In the genomic region with DNA sequence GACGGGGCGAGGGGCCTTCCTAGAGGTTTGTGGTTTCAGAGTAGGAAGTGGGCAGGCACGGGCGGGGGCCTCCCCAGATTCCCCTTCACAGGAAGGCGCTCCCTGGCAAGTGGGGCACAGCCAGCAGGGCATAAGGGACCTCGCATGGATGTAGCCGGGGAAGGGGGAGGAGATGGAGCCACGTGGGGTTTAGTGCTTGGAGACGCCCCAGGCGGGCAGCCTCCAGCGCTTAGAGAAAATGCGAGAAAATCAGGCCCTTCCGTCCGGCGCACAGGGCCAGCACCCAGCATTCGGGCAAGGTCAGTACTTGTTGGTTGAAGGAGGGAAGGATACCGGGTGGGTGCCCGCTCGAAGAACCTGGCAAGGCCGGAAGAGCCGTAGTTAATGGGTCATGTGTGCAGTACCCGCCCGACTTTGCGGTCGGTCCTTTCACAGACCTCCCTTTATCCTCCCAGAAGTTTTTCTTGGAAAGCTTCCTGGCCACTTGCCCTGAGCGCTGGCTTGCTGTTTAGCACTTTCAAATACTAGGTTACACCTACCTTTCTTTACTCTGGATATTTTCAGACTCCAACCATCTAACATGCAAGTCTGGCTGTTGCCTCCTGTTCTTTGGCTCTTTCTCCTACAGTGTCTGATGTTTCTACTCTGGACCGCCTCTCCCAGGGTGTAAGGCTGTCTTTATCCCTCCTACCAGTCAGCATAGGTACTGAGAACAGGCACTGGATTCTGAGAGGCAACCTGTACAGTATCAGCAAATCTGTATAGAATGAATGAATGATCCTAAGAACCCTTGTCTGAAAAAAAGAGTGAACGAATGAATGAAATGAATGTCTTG, we compare ENCODE assay signal across 9 cellular contexts.
DNase-seq lines count a peak whose midpoint lies in the region; ATAC-seq and TF ChIP-seq lines count a peak whose summit lies in the region.
"Had no signal": no experiment of that assay in that cellular context is flagged by ENCODE, and none has a peak within 500 bp of the region (broad histone marks: within the 10 kb centered on the region; RNA-seq: fewer than 3 reads in every experiment).

No MANE protein-coding gene starts in this region.

- no peak overlapping the region for H3K9ac ChIP-seq in iPS-15b (ENCODE audit: low read depth, low read length)

- intact Hi-C loops in activated CD8-positive, alpha-beta T cell treated with anti-CD3 and anti-CD28 coated beads for 36 hours (cut with micrococcal nuclease): no loop called here

- POLR2A ChIA-PET in activated CD8-positive, alpha-beta T cell treated with anti-CD3 and anti-CD28 coated beads for 36 hours (lab: Charles Lee): no interaction called here

- peaks cover 55% of the 10 kb centered on the region for H3K27me3 Mint-ChIP-seq in activated CD8-positive, alpha-beta T cell treated with anti-CD3 and anti-CD28 coated beads for 36 hours
- peaks cover 69 to 71% of the 10 kb centered on the region in 2 donors for H3K27me3 Mint-ChIP-seq in stimulated activated naive B cell treated with anti-CD40 and anti-IgM and Interleukin-4, amounts not matched to agents 10 μg/mL and 1 μg/mL and 100 μg/mL, for 72 hours

- H3K4me1 ChIP-seq in iPS-15b (ENCODE audit: control insufficient read depth, insufficient read depth, low read length): peaks cover 6% of the 10 kb centered on the region

- no peaks in the 10 kb centered on the region for H3K36me3 Mint-ChIP-seq in activated CD8-positive, alpha-beta T cell treated with anti-CD3 and anti-CD28 coated beads for 36 hours (ENCODE audit: low read depth)
- no peaks in the 10 kb centered on the region for H3K36me3 Mint-ChIP-seq in stimulated activated naive B cell treated with anti-CD40 and anti-IgM and Interleukin-4, amounts not matched to agents 10 μg/mL and 1 μg/mL and 100 μg/mL, for 72 hours
- H3K36me3 Mint-ChIP-seq in stimulated activated effector memory CD8-positive, alpha-beta T cell treated with anti-CD3 and anti-CD28 coated beads, Interleukin-12 subunit alpha, Interleukin-12 subunit beta, amount 100 ng/mL, for 72 hours: no peaks in the 10 kb centered on the region
- H3K36me3 Mint-ChIP-seq: memory B cell had no signal

- TF ChIP-seq CTCF in activated CD8-positive, alpha-beta T cell treated with anti-CD3 and anti-CD28 coated beads for 36 hours (IDR thresholded peaks at IDR 0.05): no peak

- H3K4me3 Mint-ChIP-seq in activated CD8-positive, alpha-beta T cell treated with anti-CD3 and anti-CD28 coated beads for 36 hours: no peak overlapping the region
- peak overlapping the region in 1 of 2 donors; percentile 35 for H3K4me3 Mint-ChIP-seq in stimulated activated naive B cell treated with anti-CD40 and anti-IgM and Interleukin-4, amounts not matched to agents 10 μg/mL and 1 μg/mL and 100 μg/mL, for 72 hours
- H3K4me3 Mint-ChIP-seq in stimulated activated effector memory CD8-positive, alpha-beta T cell treated with anti-CD3 and anti-CD28 coated beads, Interleukin-12 subunit alpha, Interleukin-12 subunit beta, amount 100 ng/mL, for 72 hours: no peak overlapping the region

- peak; percentile 44 to 75 for DNase-seq in NCI-H2081 (lab: John Stamatoyannopoulos, UW)
- DNase-seq in NCI-H2081 treated with DMSO at 0.1 percent for 48 hours (lab: John Stamatoyannopoulos, UW): no peak
- no peak for DNase-seq in activated CD8-positive, alpha-beta T cell treated with anti-CD3 and anti-CD28 coated beads for 36 hours
- DNase-seq in stimulated activated naive B cell treated with anti-CD40 and anti-IgM and Interleukin-4, amounts not matched to agents 10 μg/mL and 1 μg/mL and 100 μg/mL, for 72 hours: no peak
- DNase-seq in H7: no peak
- DNase-seq in stimulated activated effector memory CD8-positive, alpha-beta T cell treated with anti-CD3 and anti-CD28 coated beads, Interleukin-12 subunit alpha, Interleukin-12 subunit beta, amount 100 ng/mL, for 72 hours (ENCODE audit: low spot score in 2 of 2): no peak

- CTCF ChIA-PET in activated CD8-positive, alpha-beta T cell treated with anti-CD3 and anti-CD28 coated beads for 36 hours (lab: Charles Lee): interaction anchor here (0.9 to 1.4 kb wide), 2 partner anchors 15 kb away, joined by 3 to 11 read pairs; no protein-coding TSS in a partner anchor

- H3K9me3 ChIP-seq in iPS-15b (ENCODE audit: control insufficient read depth, insufficient read depth, low read length): no peaks in the 10 kb centered on the region

- peak; percentile 48 for ATAC-seq in activated CD8-positive, alpha-beta T cell treated with anti-CD3 and anti-CD28 coated beads for 36 hours
- ATAC-seq in stimulated activated naive B cell treated with anti-CD40 and anti-IgM and Interleukin-4, amounts not matched to agents 10 μg/mL and 1 μg/mL and 100 μg/mL, for 72 hours (replicated peaks): peak; percentile 17 to 52
- no peak for ATAC-seq in HG03045 (IDR thresholded peaks at IDR 0.05; ENCODE audit: unreplicated experiment)
- no peak for ATAC-seq in stimulated activated effector memory CD8-positive, alpha-beta T cell treated with anti-CD3 and anti-CD28 coated beads, Interleukin-12 subunit alpha, Interleukin-12 subunit beta, amount 100 ng/mL, for 72 hours

- peaks cover 11% of the 10 kb centered on the region for H3K4me1 Mint-ChIP-seq in activated CD8-positive, alpha-beta T cell treated with anti-CD3 and anti-CD28 coated beads for 36 hours (ENCODE audit: low read depth)
- peaks cover 8 to 16% of the 10 kb centered on the region in 2 donors for H3K4me1 Mint-ChIP-seq in stimulated activated naive B cell treated with anti-CD40 and anti-IgM and Interleukin-4, amounts not matched to agents 10 μg/mL and 1 μg/mL and 100 μg/mL, for 72 hours
- no peaks in the 10 kb centered on the region for H3K4me1 Mint-ChIP-seq in stimulated activated effector memory CD8-positive, alpha-beta T cell treated with anti-CD3 and anti-CD28 coated beads, Interleukin-12 subunit alpha, Interleukin-12 subunit beta, amount 100 ng/mL, for 72 hours

- H3K4me3 ChIP-seq in iPS-15b (ENCODE audit: low read depth, low read length) (peak overlapping the region; percentile 31), H7 (ENCODE audit: insufficient read depth, low read depth, low read length) (no peak overlapping the region)

- peaks cover 47% of the 10 kb centered on the region for H3K27me3 ChIP-seq in iPS-15b (ENCODE audit: control insufficient read depth, insufficient read depth, low read length)
- peaks cover 1% of the 10 kb centered on the region for H3K27me3 ChIP-seq in H7 (ENCODE audit: control insufficient read depth, insufficient read depth, low read length)

- H3K27ac Mint-ChIP-seq in activated CD8-positive, alpha-beta T cell treated with anti-CD3 and anti-CD28 coated beads for 36 hours: no peak overlapping the region
- H3K27ac Mint-ChIP-seq in stimulated activated naive B cell treated with anti-CD40 and anti-IgM and Interleukin-4, amounts not matched to agents 10 μg/mL and 1 μg/mL and 100 μg/mL, for 72 hours: peak overlapping the region; percentile 42
- H3K27ac Mint-ChIP-seq in stimulated activated effector memory CD8-positive, alpha-beta T cell treated with anti-CD3 and anti-CD28 coated beads, Interleukin-12 subunit alpha, Interleukin-12 subunit beta, amount 100 ng/mL, for 72 hours: no peak overlapping the region
- H3K27ac Mint-ChIP-seq: memory B cell had no signal

- H3K36me3 ChIP-seq in iPS-15b (ENCODE audit: control insufficient read depth, insufficient read depth, low read length) (no peaks in the 10 kb centered on the region), H7 (replicated peaks; ENCODE audit: control insufficient read depth, insufficient read depth, low read length) (no peaks in the 10 kb centered on the region)

- no peaks in the 10 kb centered on the region for H3K9me3 Mint-ChIP-seq in activated CD8-positive, alpha-beta T cell treated with anti-CD3 and anti-CD28 coated beads for 36 hours
- H3K9me3 Mint-ChIP-seq in stimulated activated naive B cell treated with anti-CD40 and anti-IgM and Interleukin-4, amounts not matched to agents 10 μg/mL and 1 μg/mL and 100 μg/mL, for 72 hours: no peaks in the 10 kb centered on the region
- no peaks in the 10 kb centered on the region for H3K9me3 Mint-ChIP-seq in stimulated activated effector memory CD8-positive, alpha-beta T cell treated with anti-CD3 and anti-CD28 coated beads, Interleukin-12 subunit alpha, Interleukin-12 subunit beta, amount 100 ng/mL, for 72 hours
- H3K9me3 Mint-ChIP-seq: memory B cell had no signal

Comparison
In these comparisons a context has a peak if more than half of its experiments do, and no peak if none do; other contexts are left out.
1. DNase-seq: peak in NCI-H2081 (2 of 2); none in NCI-H2081 treated with DMSO at 0.1 percent for 48 hours (single experiment), activated CD8-positive, alpha-beta T cell treated with anti-CD3 and anti-CD28 coated beads for 36 hours (single experiment), stimulated activated naive B cell treated with anti-CD40 and anti-IgM and Interleukin-4, amounts not matched to agents 10 μg/mL and 1 μg/mL and 100 μg/mL, for 72 hours (single experiment), H7 (single experiment) and stimulated activated effector memory CD8-positive, alpha-beta T cell treated with anti-CD3 and anti-CD28 coated beads, Interleukin-12 subunit alpha, Interleukin-12 subunit beta, amount 100 ng/mL, for 72 hours (0 of 2).
2. ATAC-seq: peak in activated CD8-positive, alpha-beta T cell treated with anti-CD3 and anti-CD28 coated beads for 36 hours (single experiment) and stimulated activated naive B cell treated with anti-CD40 and anti-IgM and Interleukin-4, amounts not matched to agents 10 μg/mL and 1 μg/mL and 100 μg/mL, for 72 hours (2 of 2); none in HG03045 (single experiment) and stimulated activated effector memory CD8-positive, alpha-beta T cell treated with anti-CD3 and anti-CD28 coated beads, Interleukin-12 subunit alpha, Interleukin-12 subunit beta, amount 100 ng/mL, for 72 hours (single experiment).